Comparison of ENCODE assay signal across 19 cellular contexts in genomic region chr12:95972832-95973465, GRCh38. TPM values are rescaled to one million over a fixed set of nuclear protein-coding genes. Genes with fewer than 3 reads are reported as not detected.
"Had no signal": no experiment of that assay in that cellular context is flagged by ENCODE, and none has a peak within 500 bp of the region (broad histone marks: within the 10 kb centered on the region; RNA-seq: fewer than 3 reads in every experiment).

No MANE protein-coding gene starts in this region.

- H3K27me3 Mint-ChIP-seq: activated CD8-positive, alpha-beta T cell treated with anti-CD3 and anti-CD28 coated beads for 36 hours; naive B cell; stimulated activated naive CD8-positive, alpha-beta T cell treated with anti-CD3 and anti-CD28 coated beads, Interleukin-15, Interleukin-2, amounts not matched to agents 100 ng/mL and 50 ng/mL, for 24 hours; T-helper 17 cell had no signal

- H3K4me1 ChIP-seq: gastrocnemius medialis, heart left ventricle, suprapubic skin, upper lobe of left lung had no signal

- H3K4me3 ChIP-seq: gastrocnemius medialis, heart left ventricle, skin epidermis, suprapubic skin, upper lobe of left lung had no signal

- H3K36me3 Mint-ChIP-seq: activated naive CD4-positive, alpha-beta T cell treated with anti-CD3 and anti-CD28 coated beads, Interleukin-2, amount 50 U/mL, for 72 hours had no signal

- H3K36me3 ChIP-seq: gastrocnemius medialis, heart left ventricle, suprapubic skin, upper lobe of left lung had no signal

- H3K27ac ChIP-seq: gastrocnemius medialis, heart left ventricle, skin epidermis, suprapubic skin, upper lobe of left lung had no signal

- H3K9me3 ChIP-seq: gastrocnemius medialis, heart left ventricle, suprapubic skin, upper lobe of left lung had no signal

- H3K4me3 Mint-ChIP-seq: activated CD8-positive, alpha-beta T cell treated with anti-CD3 and anti-CD28 coated beads for 36 hours; activated T-cell treated with anti-CD3 and anti-CD28 coated beads, Interleukin-2, amount 50 U/mL, for 4 hours; naive B cell; stimulated activated naive CD8-positive, alpha-beta T cell treated with anti-CD3 and anti-CD28 coated beads, Interleukin-15, Interleukin-2, amounts not matched to agents 100 ng/mL and 50 ng/mL, for 24 hours; T-helper 17 cell had no signal

- H3K27ac Mint-ChIP-seq: activated CD8-positive, alpha-beta T cell treated with anti-CD3 and anti-CD28 coated beads for 36 hours; stimulated activated naive CD8-positive, alpha-beta T cell treated with anti-CD3 and anti-CD28 coated beads, Interleukin-15, Interleukin-2, amounts not matched to agents 100 ng/mL and 50 ng/mL, for 24 hours; T-helper 17 cell had no signal

- H3K9me3 Mint-ChIP-seq: activated CD8-positive, alpha-beta T cell treated with anti-CD3 and anti-CD28 coated beads for 36 hours; activated naive CD4-positive, alpha-beta T cell treated with anti-CD3 and anti-CD28 coated beads, Interleukin-2, amount 50 U/mL, for 72 hours; activated T-cell treated with anti-CD3 and anti-CD28 coated beads, Interleukin-2, amount 50 U/mL, for 4 hours; naive B cell; stimulated activated naive CD8-positive, alpha-beta T cell treated with anti-CD3 and anti-CD28 coated beads, Interleukin-15, Interleukin-2, amounts not matched to agents 100 ng/mL and 50 ng/mL, for 24 hours had no signal

- H3K27me3 ChIP-seq: gastrocnemius medialis, heart left ventricle, suprapubic skin, upper lobe of left lung had no signal

- DNase-seq: activated CD4-positive, alpha-beta T cell treated with anti-CD3 and anti-CD28 coated beads for 4 hours; activated CD8-positive, alpha-beta T cell treated with anti-CD3 and anti-CD28 coated beads for 36 hours; activated effector memory CD4-positive, alpha-beta T cell treated with anti-CD3 and anti-CD28 coated beads, Interleukin-2, amount 50 U/mL, for 16 hours; activated T-cell treated with anti-CD3 and anti-CD28 coated beads, Interleukin-2, amount 50 U/mL, for 4 hours; caudate nucleus; erythroblast; gastrocnemius medialis; heart left ventricle; left cardiac atrium; naive B cell; retina; stimulated activated CD4-positive, alpha-beta T cell treated with anti-CD3 and anti-CD28 coated beads, Interleukin-4, amount 100 ng/mL, for 24 hours; T-helper 17 cell; upper lobe of left lung had no signal

- ATAC-seq: activated CD8-positive, alpha-beta T cell treated with anti-CD3 and anti-CD28 coated beads for 36 hours; activated naive CD4-positive, alpha-beta T cell treated with anti-CD3 and anti-CD28 coated beads, Interleukin-2, amount 50 U/mL, for 72 hours; activated T-cell treated with anti-CD3 and anti-CD28 coated beads, Interleukin-2, amount 50 U/mL, for 4 hours; gastrocnemius medialis; heart left ventricle; left cardiac atrium; T-helper 17 cell had no signal

- H3K4me1 Mint-ChIP-seq: T-helper 17 cell had no signal

RNA-seq across cellular contexts. Expression of gene AMDHD1, which starts 29.8 kb away (rescaled TPM):
- total RNA-seq: lung microvascular endothelial cell had no signal

RNA-seq across cellular contexts. Expression of gene CCDC38, which starts 30.5 kb away (rescaled TPM):
- total RNA-seq: gastrocnemius medialis, lung microvascular endothelial cell had no signal
